25 cellular contexts compared by ENCODE assay signal in genomic region chr7:121931149-121931922, GRCh38. TPM values are rescaled to one million over a fixed set of nuclear protein-coding genes. Genes with fewer than 3 reads are reported as not detected.
DNase-seq lines count a peak whose midpoint lies in the region; ATAC-seq and TF ChIP-seq lines count a peak whose summit lies in the region.
"Had no signal": no experiment of that assay in that cellular context is flagged by ENCODE, and none has a peak within 500 bp of the region (broad histone marks: within the 10 kb centered on the region; RNA-seq: fewer than 3 reads in every experiment).

No MANE protein-coding gene starts in this region.

- no peak overlapping the region for H3K4me3 Mint-ChIP-seq in T-helper 17 cell
- H3K4me3 Mint-ChIP-seq: activated naive CD4-positive, alpha-beta T cell treated with anti-CD3 and anti-CD28 coated beads, Interleukin-2, amount 50 U/mL, for 24 hours; CD8-positive, alpha-beta memory T cell; naive thymus-derived CD8-positive, alpha-beta T cell; stimulated activated memory B cell treated with anti-CD40 and anti-IgM and Interleukin-4, amounts not matched to agents 10 μg/mL and 1 μg/mL and 100 μg/mL, for 72 hours had no signal

- no peaks in the 10 kb centered on the region for H3K79me2 ChIP-seq in KMS-11 (ENCODE audit: insufficient read depth, low read depth)

- H3K9ac ChIP-seq in KMS-11 (no peak overlapping the region), iPS-20b (ENCODE audit: low read depth, low read length) (no peak overlapping the region; the same call in 1 of the 2 replicates)

- H3K27ac ChIP-seq in KMS-11 (no peak overlapping the region), iPS-20b (ENCODE audit: low read length) (peak overlapping the region; percentile 11), WERI-Rb-1 (no peak overlapping the region)
- H3K27ac ChIP-seq: dorsolateral prefrontal cortex, lower lobe of right lung, transverse colon, VCaP had no signal

- H3K4me2 ChIP-seq in KMS-11: peak overlapping the region; percentile 14; the same call in 1 of the 2 replicates

- H4K20me1 ChIP-seq in KMS-11 (ENCODE audit: insufficient read depth): no peaks in the 10 kb centered on the region

- H3K9me3 ChIP-seq in iPS-20b (ENCODE audit: insufficient read depth, low read depth, low read length) (no peaks in the 10 kb centered on the region), T-helper 17 cell (ENCODE audit: control insufficient read depth, low read length, poor library complexity, severe bottlenecking) (no peaks in the 10 kb centered on the region), WERI-Rb-1 (ENCODE audit: severe bottlenecking) (no peaks in the 10 kb centered on the region)
- H3K9me3 ChIP-seq: lower lobe of right lung, transverse colon had no signal

- no peak overlapping the region for H3K27ac Mint-ChIP-seq in T-helper 17 cell
- H3K27ac Mint-ChIP-seq: activated naive CD4-positive, alpha-beta T cell treated with anti-CD3 and anti-CD28 coated beads, Interleukin-2, amount 50 U/mL, for 24 hours; CD8-positive, alpha-beta memory T cell; naive thymus-derived CD8-positive, alpha-beta T cell; stimulated activated memory B cell treated with anti-CD40 and anti-IgM and Interleukin-4, amounts not matched to agents 10 μg/mL and 1 μg/mL and 100 μg/mL, for 72 hours had no signal

- H3K27me3 ChIP-seq in KMS-11 (ENCODE audit: insufficient read depth, low read depth): no peaks in the 10 kb centered on the region
- H3K27me3 ChIP-seq in iPS-20b (ENCODE audit: insufficient read depth, low read length): no peaks in the 10 kb centered on the region
- no peaks in the 10 kb centered on the region for H3K27me3 ChIP-seq in WERI-Rb-1 (ENCODE audit: insufficient read depth, low read depth, severe bottlenecking)
- H3K27me3 ChIP-seq: transverse colon had no signal

- DNase-seq in amniotic epithelial cell (ENCODE audit: low read depth) (peak; percentile 42), T-helper 17 cell (no peak), left lobe of liver (ENCODE audit: low spot score) (no peak), WERI-Rb-1 (no peak), NCI-H774 (lab: John Stamatoyannopoulos, UW) (no peak)
- DNase-seq: activated CD4-positive, alpha-beta T cell treated with anti-CD3 and anti-CD28 coated beads for 48 hours; activated T-cell treated with anti-CD3 and anti-CD28 coated beads for 4 hours; amygdala; CD8-positive, alpha-beta memory T cell; DMS153; dorsolateral prefrontal cortex; lower lobe of right lung; naive thymus-derived CD8-positive, alpha-beta T cell; NCI-H1105 treated with DMSO at 0.1 percent for 48 hours; NCI-H2081; SW 1271; T1000; transverse colon had no signal

- H3K36me3 Mint-ChIP-seq in T-helper 17 cell (ENCODE audit: low read depth): no peaks in the 10 kb centered on the region
- H3K36me3 Mint-ChIP-seq: activated naive CD4-positive, alpha-beta T cell treated with anti-CD3 and anti-CD28 coated beads, Interleukin-2, amount 50 U/mL, for 24 hours; CD8-positive, alpha-beta memory T cell; naive thymus-derived CD8-positive, alpha-beta T cell; stimulated activated memory B cell treated with anti-CD40 and anti-IgM and Interleukin-4, amounts not matched to agents 10 μg/mL and 1 μg/mL and 100 μg/mL, for 72 hours had no signal

- no peak overlapping the region for H2AFZ ChIP-seq in KMS-11 (ENCODE audit: low read depth)

- H3K4me3 ChIP-seq in KMS-11 (IDR thresholded peaks at IDR 0.05; ENCODE audit: insufficient read depth, low read depth, low read length): no peak overlapping the region
- no peak overlapping the region for H3K4me3 ChIP-seq in iPS-20b (ENCODE audit: low read length)
- no peak overlapping the region for H3K4me3 ChIP-seq in WERI-Rb-1 (ENCODE audit: low read depth, low read length)
- H3K4me3 ChIP-seq: dorsolateral prefrontal cortex, lower lobe of right lung, transverse colon had no signal

- no peaks in the 10 kb centered on the region for H3K27me3 Mint-ChIP-seq in T-helper 17 cell
- H3K27me3 Mint-ChIP-seq: activated naive CD4-positive, alpha-beta T cell treated with anti-CD3 and anti-CD28 coated beads, Interleukin-2, amount 50 U/mL, for 24 hours; CD8-positive, alpha-beta memory T cell; naive thymus-derived CD8-positive, alpha-beta T cell; stimulated activated memory B cell treated with anti-CD40 and anti-IgM and Interleukin-4, amounts not matched to agents 10 μg/mL and 1 μg/mL and 100 μg/mL, for 72 hours had no signal

- H3K4me1 Mint-ChIP-seq in T-helper 17 cell: no peaks in the 10 kb centered on the region
- H3K4me1 Mint-ChIP-seq: activated naive CD4-positive, alpha-beta T cell treated with anti-CD3 and anti-CD28 coated beads, Interleukin-2, amount 50 U/mL, for 24 hours; CD8-positive, alpha-beta memory T cell; naive thymus-derived CD8-positive, alpha-beta T cell; stimulated activated memory B cell treated with anti-CD40 and anti-IgM and Interleukin-4, amounts not matched to agents 10 μg/mL and 1 μg/mL and 100 μg/mL, for 72 hours had no signal

- peaks cover 18% of the 10 kb centered on the region for H3K4me1 ChIP-seq in KMS-11 (ENCODE audit: low read depth, poor library complexity, severe bottlenecking)
- H3K4me1 ChIP-seq in iPS-20b (ENCODE audit: insufficient read depth, low read length): peaks cover 24% of the 10 kb centered on the region
- H3K4me1 ChIP-seq: lower lobe of right lung, transverse colon had no signal

- no peak for TF ChIP-seq CTCF in KMS-11 (conservative IDR thresholded peaks at IDR 0.05; ENCODE audit: low read depth, low read length)
- TF ChIP-seq CTCF in WERI-Rb-1 (IDR thresholded peaks at IDR 0.05; ENCODE audit: low read depth, low read length): no peak

- H3K36me3 ChIP-seq in KMS-11 (ENCODE audit: insufficient read depth): no peaks in the 10 kb centered on the region
- H3K36me3 ChIP-seq in iPS-20b (ENCODE audit: insufficient read depth, low read depth, low read length): peaks cover 10% of the 10 kb centered on the region
- H3K36me3 ChIP-seq in WERI-Rb-1: no peaks in the 10 kb centered on the region
- H3K36me3 ChIP-seq: lower lobe of right lung, transverse colon had no signal

- ATAC-seq in GM21390 (IDR thresholded peaks at IDR 0.05; ENCODE audit: unreplicated experiment) (peak; percentile 47), T-helper 17 cell (no peak), left lobe of liver (no peak)
- ATAC-seq: lower lobe of right lung; naive thymus-derived CD8-positive, alpha-beta T cell; stimulated activated memory B cell treated with anti-CD40 and anti-IgM and Interleukin-4, amounts not matched to agents 10 μg/mL and 1 μg/mL and 100 μg/mL, for 72 hours had no signal

RNA-seq across cellular contexts. Expression of gene PTPRZ1, which starts 58.4 kb away (rescaled TPM):
- total RNA-seq in T-helper 17 cell: not detected
- 0.13 TPM for total RNA-seq in left lobe of liver
- total RNA-seq: CD8-positive, alpha-beta memory T cell; mononuclear cell; naive thymus-derived CD8-positive, alpha-beta T cell had no signal
